ENCODE assay signal across 1 cellular context in genomic region chr9:136416914-136417313, GRCh38.
TF ChIP-seq lines count a peak whose summit lies in the region.

No MANE protein-coding gene starts in this region.

TF ChIP-seq in K562, 482 proteins besides CTCF, POLR2A, EP300 and RAD21:
- TF ChIP-seq RBFOX2 (IDR thresholded peaks at IDR 0.05; ENCODE audit: low read depth, low read length) (peak; percentile 40; the same call in 1 of the 2 replicates), POLR2G (IDR thresholded peaks at IDR 0.05; ENCODE audit: low read depth, low read length) (peak; percentile 59), ZBTB26 (CRISPR knock-in tag; IDR thresholded peaks at IDR 0.05) (no peak), ZNF668 (CRISPR knock-in tag; IDR thresholded peaks at IDR 0.05) (no peak)
TF ChIP-seq in K562: peak in this region for 2.
